In the genomic region with DNA sequence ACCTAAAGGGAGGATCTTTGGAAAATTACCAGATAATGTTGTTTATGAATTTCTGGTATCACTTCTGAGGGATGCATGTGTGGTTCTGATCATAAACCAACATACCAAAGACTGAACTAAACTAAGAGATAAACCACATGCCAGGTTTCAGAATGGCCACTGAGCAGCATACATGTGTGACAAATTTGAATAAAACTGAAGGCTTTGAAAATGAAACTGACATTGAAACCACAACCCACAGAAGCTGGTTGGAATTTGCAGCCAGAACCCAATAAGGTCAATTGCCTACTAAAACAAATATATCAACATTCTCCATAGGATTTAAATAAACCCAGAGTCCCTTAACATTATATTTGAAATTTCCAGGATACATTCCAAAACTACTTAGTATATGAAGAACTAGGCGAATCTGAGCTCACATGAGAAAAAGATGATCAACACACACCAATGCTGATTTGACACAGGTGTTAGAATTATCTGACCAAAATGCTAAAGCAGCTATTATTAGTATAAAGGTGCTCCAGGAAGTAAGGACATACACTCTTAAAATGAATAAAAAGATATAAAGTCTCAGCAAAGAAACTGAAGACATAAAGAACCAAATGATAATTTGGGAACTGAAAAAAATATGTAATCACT, we compare ENCODE assay signal across 8 cellular contexts.
DNase-seq lines count a peak whose midpoint lies in the region; ATAC-seq and TF ChIP-seq lines count a peak whose summit lies in the region.

No MANE protein-coding gene starts in this region.

- H3K9me3 Mint-ChIP-seq in activated naive CD4-positive, alpha-beta T cell treated with anti-CD3 and anti-CD28 coated beads for 36 hours = no peaks in the 10 kb centered on the region

- H3K27me3 Mint-ChIP-seq in activated naive CD4-positive, alpha-beta T cell treated with anti-CD3 and anti-CD28 coated beads for 36 hours (ENCODE audit: low read depth) = peaks cover 25% of the 10 kb centered on the region

- no peaks in the 10 kb centered on the region for H3K4me1 Mint-ChIP-seq in activated naive CD4-positive, alpha-beta T cell treated with anti-CD3 and anti-CD28 coated beads for 36 hours (ENCODE audit: low read depth)

- CTCF ChIA-PET in activated naive CD4-positive, alpha-beta T cell treated with anti-CD3 and anti-CD28 coated beads for 36 hours (lab: Charles Lee) = no interaction called here

- ATAC-seq in GM18508 (IDR thresholded peaks at IDR 0.05; ENCODE audit: insufficient read depth, unreplicated experiment) (peak; percentile 87), GM21576 (IDR thresholded peaks at IDR 0.05; ENCODE audit: unreplicated experiment) (peak; percentile 95), HG03460 (IDR thresholded peaks at IDR 0.05; ENCODE audit: unreplicated experiment) (peak; percentile 95)

- H3K27ac Mint-ChIP-seq in activated naive CD4-positive, alpha-beta T cell treated with anti-CD3 and anti-CD28 coated beads for 36 hours = no peak overlapping the region

- H3K36me3 Mint-ChIP-seq in activated naive CD4-positive, alpha-beta T cell treated with anti-CD3 and anti-CD28 coated beads for 36 hours (ENCODE audit: low read depth) = no peaks in the 10 kb centered on the region

- DNase-seq in fibroblast of villous mesenchyme (ENCODE audit: low read depth) (peak; percentile 21), posterior vena cava (ENCODE audit: low spot score) (no peak), H4 (ENCODE audit: low spot score) (no peak), NCI-H1694 treated with DMSO at 0.1 percent for 48 hours (lab: John Stamatoyannopoulos, UW) (no peak)
- DNase-seq in activated naive CD4-positive, alpha-beta T cell treated with anti-CD3 and anti-CD28 coated beads for 36 hours = no peak

- H3K4me3 ChIP-seq in fibroblast of villous mesenchyme (ENCODE audit: low read depth, low read length) = no peak overlapping the region

- intact Hi-C loops in posterior vena cava (cut with DNase I) = no loop called here
- intact Hi-C loops in activated naive CD4-positive, alpha-beta T cell treated with anti-CD3 and anti-CD28 coated beads for 36 hours (cut with micrococcal nuclease) = no loop called here

- H3K4me3 Mint-ChIP-seq in activated naive CD4-positive, alpha-beta T cell treated with anti-CD3 and anti-CD28 coated beads for 36 hours = no peak overlapping the region

- no peak for TF ChIP-seq CTCF in fibroblast of villous mesenchyme (IDR thresholded peaks at IDR 0.05; ENCODE audit: insufficient read depth, low read depth, low read length)
